ENCODE assay signal across 12 cellular contexts in the genomic region with DNA sequence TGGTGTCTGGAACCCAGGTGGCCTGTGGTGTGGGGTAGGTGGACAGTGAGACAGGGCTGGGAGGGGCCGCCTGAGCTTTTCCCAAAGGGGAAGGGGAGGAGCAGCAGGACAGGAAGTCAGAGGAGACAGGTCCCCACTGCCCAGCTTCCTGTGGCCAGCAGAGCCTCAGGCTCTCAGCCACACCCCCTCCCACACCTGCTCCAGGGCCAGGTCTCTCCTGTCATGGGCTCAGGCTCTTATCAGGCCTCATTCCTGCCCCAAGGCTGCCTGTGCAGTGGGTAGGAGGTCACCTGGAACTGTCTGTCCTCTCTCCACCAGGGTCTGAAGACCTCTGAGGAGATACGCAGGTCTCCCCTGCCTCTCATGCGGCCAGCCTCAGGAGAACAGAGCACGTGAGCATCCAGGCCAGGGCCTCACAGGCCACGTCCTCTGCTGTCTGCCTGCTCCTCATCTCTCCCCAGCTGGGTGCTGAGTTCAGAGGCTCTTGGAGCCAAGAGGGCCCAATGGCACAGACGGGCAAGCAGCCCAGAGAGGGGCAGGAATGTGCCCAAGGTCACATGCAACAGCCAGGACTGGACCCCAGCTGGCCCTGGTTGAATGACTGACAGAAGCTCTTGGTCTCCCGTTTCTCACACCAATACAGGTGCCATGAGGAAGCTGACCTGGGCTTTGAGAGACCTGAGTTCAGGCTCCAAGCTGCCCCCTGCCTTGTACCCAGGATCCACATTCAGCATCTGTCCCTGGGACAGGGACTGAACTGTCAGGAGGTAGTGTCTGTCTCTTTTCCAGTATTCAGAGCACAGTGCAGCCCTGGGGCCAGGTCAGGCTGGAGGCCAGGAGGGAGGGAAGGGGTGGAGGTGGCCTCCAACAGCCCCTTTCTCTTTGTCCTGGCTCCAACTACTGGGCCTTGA. TPM values are rescaled to one million over a fixed set of nuclear protein-coding genes. Genes with fewer than 3 reads are reported as not detected.
DNase-seq lines count a peak whose midpoint lies in the region; ATAC-seq and TF ChIP-seq lines count a peak whose summit lies in the region.
"Had no signal": no experiment of that assay in that cellular context is flagged by ENCODE, and none has a peak within 500 bp of the region (broad histone marks: within the 10 kb centered on the region; RNA-seq: fewer than 3 reads in every experiment).

No MANE protein-coding gene starts in this region.

- no peaks in the 10 kb centered on the region for H3K36me3 Mint-ChIP-seq in natural killer cell treated with Interleukin-12 subunit alpha and Interleukin-12 subunit beta and Interleukin-15 and Interleukin-18, amount 100 ng/mL, for 72 hours
- no peaks in the 10 kb centered on the region for H3K36me3 Mint-ChIP-seq in natural killer cell
- H3K36me3 Mint-ChIP-seq in activated naive CD8-positive, alpha-beta T cell treated with anti-CD3 and anti-CD28 coated beads, Interleukin-2, amount 50 U/mL, for 24 hours (ENCODE audit: low read depth): no peaks in the 10 kb centered on the region

- 84% methylated on average over 7 of the region's 7 CpGs for WGBS in smooth muscle cell (ENCODE audit: low lambda C conversion rate)

- DNase-seq in natural killer cell treated with Interleukin-12 subunit alpha and Interleukin-12 subunit beta and Interleukin-15 and Interleukin-18, amount 100 ng/mL, for 72 hours (ENCODE audit: low spot score): no peak
- DNase-seq in natural killer cell (no peak), cardiac septum (ENCODE audit: low spot score) (peak; percentile 85), myocyte (ENCODE audit: low read depth) (peak; percentile 34), smooth muscle cell (lab: John Stamatoyannopoulos, UW; ENCODE audit: unreplicated experiment) (no peak), NAMALWA (ENCODE audit: low spot score) (no peak)
- no peak for DNase-seq in effector memory CD4-positive, alpha-beta T cell
- DNase-seq in activated naive CD8-positive, alpha-beta T cell treated with anti-CD3 and anti-CD28 coated beads, Interleukin-2, amount 50 U/mL, for 24 hours: no peak
- DNase-seq: EL, NCI-H1436 treated with DMSO at 0.1 percent for 48 hours had no signal

- H3K9ac ChIP-seq in smooth muscle cell (ENCODE audit: low read depth): no peak overlapping the region

- H3K4me3 Mint-ChIP-seq in natural killer cell treated with Interleukin-12 subunit alpha and Interleukin-12 subunit beta and Interleukin-15 and Interleukin-18, amount 100 ng/mL, for 72 hours: no peak overlapping the region
- no peak overlapping the region for H3K4me3 Mint-ChIP-seq in natural killer cell
- no peak overlapping the region for H3K4me3 Mint-ChIP-seq in activated naive CD8-positive, alpha-beta T cell treated with anti-CD3 and anti-CD28 coated beads, Interleukin-2, amount 50 U/mL, for 24 hours

- no peaks in the 10 kb centered on the region for H3K9me3 ChIP-seq in effector memory CD4-positive, alpha-beta T cell (ENCODE audit: control insufficient read depth, low read length)
- H3K9me3 ChIP-seq in smooth muscle cell (replicated peaks; ENCODE audit: low read depth): no peaks in the 10 kb centered on the region

- H3K4me1 ChIP-seq in effector memory CD4-positive, alpha-beta T cell (ENCODE audit: control insufficient read depth, insufficient read depth, low read length, poor library complexity, severe bottlenecking): peaks cover 16% of the 10 kb centered on the region
- H3K4me1 ChIP-seq in smooth muscle cell (ENCODE audit: low read depth): peaks cover 23% of the 10 kb centered on the region

- peaks cover 17% of the 10 kb centered on the region for H3F3A ChIP-seq in smooth muscle cell (ENCODE audit: low read depth)

- no peaks in the 10 kb centered on the region for H3K27me3 ChIP-seq in effector memory CD4-positive, alpha-beta T cell (replicated peaks; ENCODE audit: control insufficient read depth, insufficient read depth, low read length, poor library complexity, severe bottlenecking)
- H3K27me3 ChIP-seq in smooth muscle cell (ENCODE audit: low read depth): no peaks in the 10 kb centered on the region

- H3K4me3 ChIP-seq in effector memory CD4-positive, alpha-beta T cell (ENCODE audit: insufficient read depth, low read depth, low read length, poor library complexity, severe bottlenecking): no peak overlapping the region
- H3K4me3 ChIP-seq in smooth muscle cell: no peak overlapping the region
- H3K4me3 ChIP-seq: lung, skin epidermis had no signal

- H3K27ac ChIP-seq in effector memory CD4-positive, alpha-beta T cell (ENCODE audit: insufficient read depth, low read length, poor library complexity, severe bottlenecking): no peak overlapping the region
- H3K27ac ChIP-seq in smooth muscle cell (ENCODE audit: low read depth): no peak overlapping the region

- TF ChIP-seq CTCF in natural killer cell (IDR thresholded peaks at IDR 0.05): no peak
- TF ChIP-seq CTCF in smooth muscle cell (IDR thresholded peaks at IDR 0.05; ENCODE audit: borderline replicate concordance, insufficient read depth, poor library complexity, severe bottlenecking): no peak

- peaks cover 12 to 34% of the 10 kb centered on the region in 2 donors for H3K4me1 Mint-ChIP-seq in natural killer cell treated with Interleukin-12 subunit alpha and Interleukin-12 subunit beta and Interleukin-15 and Interleukin-18, amount 100 ng/mL, for 72 hours (ENCODE audit: low read depth in 2 of 2)
- peaks cover 20 to 28% of the 10 kb centered on the region in 2 donors for H3K4me1 Mint-ChIP-seq in natural killer cell
- H3K4me1 Mint-ChIP-seq in activated naive CD8-positive, alpha-beta T cell treated with anti-CD3 and anti-CD28 coated beads, Interleukin-2, amount 50 U/mL, for 24 hours: peaks cover 7% of the 10 kb centered on the region

- no peaks in the 10 kb centered on the region for H3K36me3 ChIP-seq in effector memory CD4-positive, alpha-beta T cell (ENCODE audit: control insufficient read depth, insufficient read depth, low read length)
- H3K36me3 ChIP-seq in smooth muscle cell (ENCODE audit: low read depth): no peaks in the 10 kb centered on the region

- H2AFZ ChIP-seq in smooth muscle cell (ENCODE audit: low read depth): no peak overlapping the region

- no peaks in the 10 kb centered on the region for H3K27me3 Mint-ChIP-seq in natural killer cell treated with Interleukin-12 subunit alpha and Interleukin-12 subunit beta and Interleukin-15 and Interleukin-18, amount 100 ng/mL, for 72 hours
- H3K27me3 Mint-ChIP-seq in natural killer cell (ENCODE audit: low read depth in 2 of 2): no peaks in the 10 kb centered on the region
- peaks cover under 1% of the 10 kb centered on the region for H3K27me3 Mint-ChIP-seq in activated naive CD8-positive, alpha-beta T cell treated with anti-CD3 and anti-CD28 coated beads, Interleukin-2, amount 50 U/mL, for 24 hours

- H3K9me3 Mint-ChIP-seq in natural killer cell treated with Interleukin-12 subunit alpha and Interleukin-12 subunit beta and Interleukin-15 and Interleukin-18, amount 100 ng/mL, for 72 hours: no peaks in the 10 kb centered on the region
- H3K9me3 Mint-ChIP-seq in natural killer cell: no peaks in the 10 kb centered on the region
- no peaks in the 10 kb centered on the region for H3K9me3 Mint-ChIP-seq in activated naive CD8-positive, alpha-beta T cell treated with anti-CD3 and anti-CD28 coated beads, Interleukin-2, amount 50 U/mL, for 24 hours

- H3K79me2 ChIP-seq in smooth muscle cell (ENCODE audit: low read depth): peaks cover 10% of the 10 kb centered on the region

- intact Hi-C loops in natural killer cell (cut with micrococcal nuclease): no loop called here
- intact Hi-C loops in cardiac septum (cut with DNase I): no loop called here

- peaks cover 9% of the 10 kb centered on the region for H4K20me1 ChIP-seq in smooth muscle cell (ENCODE audit: low read depth)

- no peak overlapping the region for H3K4me2 ChIP-seq in smooth muscle cell

- H3K27ac Mint-ChIP-seq in natural killer cell treated with Interleukin-12 subunit alpha and Interleukin-12 subunit beta and Interleukin-15 and Interleukin-18, amount 100 ng/mL, for 72 hours: peak overlapping the region; percentile 43 to 60
- no peak overlapping the region for H3K27ac Mint-ChIP-seq in natural killer cell
- no peak overlapping the region for H3K27ac Mint-ChIP-seq in activated naive CD8-positive, alpha-beta T cell treated with anti-CD3 and anti-CD28 coated beads, Interleukin-2, amount 50 U/mL, for 24 hours

- no peak for ATAC-seq in natural killer cell treated with Interleukin-12 subunit alpha and Interleukin-12 subunit beta and Interleukin-15 and Interleukin-18, amount 100 ng/mL, for 72 hours
- ATAC-seq in natural killer cell: no peak
- ATAC-seq in activated naive CD8-positive, alpha-beta T cell treated with anti-CD3 and anti-CD28 coated beads, Interleukin-2, amount 50 U/mL, for 24 hours: no peak

RNA-seq across cellular contexts. Expression of gene STARD10, which starts 16.7 kb away (rescaled TPM):
- 10 to 100 TPM in 1 of 2 donors, 1 to 10 TPM in 1; 9.5 to 17.8 TPM for total RNA-seq in natural killer cell treated with Interleukin-12 subunit alpha and Interleukin-12 subunit beta and Interleukin-15 and Interleukin-18, amount 100 ng/mL, for 72 hours
- total RNA-seq in natural killer cell (10 to 100 TPM; 10.9 to 17.3 (median 11.7) TPM), cardiac septum (45.2 TPM), myocyte (19.0 TPM in 2 replicates), smooth muscle cell (87.7 and 113 TPM in 2 replicates)
- polyA plus RNA-seq in myocyte (2012): 39.8 TPM
- polyA plus RNA-seq in smooth muscle cell: 130 and 249 TPM in 2 replicates

RNA-seq across cellular contexts. Expression of gene ARAP1, which starts 24.9 kb away (rescaled TPM):
- 100 to 1,000 TPM; 206 to 220 TPM for total RNA-seq in natural killer cell treated with Interleukin-12 subunit alpha and Interleukin-12 subunit beta and Interleukin-15 and Interleukin-18, amount 100 ng/mL, for 72 hours
- total RNA-seq in natural killer cell (100 to 1,000 TPM; 293 to 327 (median 296) TPM), cardiac septum (46.3 TPM), myocyte (52.2 and 62.2 TPM in 2 replicates), smooth muscle cell (45.2 and 65.3 TPM in 2 replicates)
- polyA plus RNA-seq in myocyte (2012): 59.3 TPM
- polyA plus RNA-seq in smooth muscle cell: 45.6 and 54.2 TPM in 2 replicates

RNA-seq across cellular contexts. Expression of gene ATG16L2, which starts 37.1 kb away (rescaled TPM):
- 100 to 1,000 TPM in 1 of 2 donors, 10 to 100 TPM in 1; 74.7 to 113 TPM for total RNA-seq in natural killer cell treated with Interleukin-12 subunit alpha and Interleukin-12 subunit beta and Interleukin-15 and Interleukin-18, amount 100 ng/mL, for 72 hours
- 100 to 1,000 TPM; 172 to 190 (median 179) TPM for total RNA-seq in natural killer cell
- 21.4 TPM for total RNA-seq in cardiac septum
- total RNA-seq in myocyte: 17.3 and 23.0 TPM in 2 replicates
- 10.3 TPM for polyA plus RNA-seq in myocyte (2012)
- 3.1 and 9.3 TPM in 2 replicates for total RNA-seq in smooth muscle cell
- 7.4 and 16.1 TPM in 2 replicates for polyA plus RNA-seq in smooth muscle cell

Comparison
In these comparisons a context has a peak if more than half of its experiments do, and no peak if none do; other contexts are left out.
1. H3K27ac Mint-ChIP-seq: peak in natural killer cell treated with Interleukin-12 subunit alpha and Interleukin-12 subunit beta and Interleukin-15 and Interleukin-18, amount 100 ng/mL, for 72 hours (2 of 2); none in natural killer cell (0 of 2) and activated naive CD8-positive, alpha-beta T cell treated with anti-CD3 and anti-CD28 coated beads, Interleukin-2, amount 50 U/mL, for 24 hours (single experiment).
2. DNase-seq: peak in cardiac septum (single experiment) and myocyte (single experiment); none in natural killer cell treated with Interleukin-12 subunit alpha and Interleukin-12 subunit beta and Interleukin-15 and Interleukin-18, amount 100 ng/mL, for 72 hours (single experiment), natural killer cell (single experiment), effector memory CD4-positive, alpha-beta T cell (0 of 3), smooth muscle cell (single experiment), NAMALWA (single experiment) and activated naive CD8-positive, alpha-beta T cell treated with anti-CD3 and anti-CD28 coated beads, Interleukin-2, amount 50 U/mL, for 24 hours (single experiment).